ENCODE assay signal across 8 cellular contexts in the genomic region with DNA sequence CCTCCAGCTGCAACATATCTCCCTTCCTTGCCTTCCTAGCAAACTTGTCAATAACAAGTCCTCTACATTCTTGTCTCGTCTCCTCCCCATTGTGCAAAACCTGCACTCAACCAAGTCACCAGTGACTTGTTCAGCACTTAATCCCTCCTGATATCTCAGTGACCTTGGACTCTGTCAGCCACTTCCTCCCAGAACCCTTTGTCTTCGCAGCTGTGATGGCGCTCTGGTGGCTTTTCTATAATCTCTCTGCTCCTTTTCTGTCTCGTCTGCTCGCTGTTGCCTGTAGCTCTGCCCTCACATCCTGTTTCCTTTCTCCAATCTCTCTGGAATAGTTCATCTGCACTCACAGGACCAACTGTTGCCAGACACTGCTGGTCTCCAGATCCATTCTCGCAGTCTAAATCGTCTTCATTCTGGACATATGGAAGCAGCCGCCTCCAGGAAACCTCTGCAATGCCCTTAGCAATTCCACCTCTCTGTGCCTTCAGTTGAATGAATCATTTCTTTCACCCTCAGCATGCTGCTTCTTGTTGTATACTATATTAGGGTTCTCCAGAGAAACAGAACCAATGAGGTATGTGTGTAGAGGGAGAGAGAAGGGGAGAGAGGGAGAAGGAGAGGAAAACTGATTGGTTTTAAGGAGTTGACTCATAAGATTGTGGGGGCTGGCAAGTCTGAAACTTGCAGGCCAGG. TPM values are rescaled to one million over a fixed set of nuclear protein-coding genes. Genes with fewer than 3 reads are reported as not detected.
A peak's percentile ranks its signal among the peaks of the same experiment; 100 is the strongest.
DNase-seq lines count a peak whose midpoint lies in the region; ATAC-seq and TF ChIP-seq lines count a peak whose summit lies in the region.

No MANE protein-coding gene starts in this region.

- H3K9me3 ChIP-seq in OCI-LY1 (ENCODE audit: low read length) = peaks cover 8% of the 10 kb centered on the region
- no peaks in the 10 kb centered on the region for H3K9me3 ChIP-seq in SK-N-SH
- no peaks in the 10 kb centered on the region for H3K9me3 ChIP-seq in prostate gland

- H3K9me2 ChIP-seq in OCI-LY1 (ENCODE audit: low read depth, low read length) (no peaks in the 10 kb centered on the region), SK-N-SH (no peaks in the 10 kb centered on the region)

- H3K27me3 ChIP-seq in OCI-LY1 (ENCODE audit: insufficient read depth, low read length) = no peaks in the 10 kb centered on the region
- peaks cover 8% of the 10 kb centered on the region; the same call in 1 of the 2 replicates for H3K27me3 ChIP-seq in SK-N-SH (ENCODE audit: insufficient read depth)
- no peaks in the 10 kb centered on the region for H3K27me3 ChIP-seq in prostate gland (replicated peaks; ENCODE audit: insufficient read depth)

- 64% methylated on average over 8 of the region's 8 CpGs for WGBS in SK-N-SH (ENCODE audit: low lambda C conversion rate)
- WGBS in prostate gland = 65% methylated on average over 8 of the region's 8 CpGs

- TF ChIP-seq POLR2A in prostate gland (IDR thresholded peaks at IDR 0.05) = no peak

- H3K27me3 Mint-ChIP-seq in effector memory CD8-positive, alpha-beta T cell = no peaks in the 10 kb centered on the region
- H3K27me3 Mint-ChIP-seq in neural crest cell (ENCODE audit: low read depth) = peaks cover 5% of the 10 kb centered on the region

- peak overlapping the region; percentile 6 to 58 for H3K4me3 Mint-ChIP-seq in effector memory CD8-positive, alpha-beta T cell
- no peak overlapping the region for H3K4me3 Mint-ChIP-seq in neural crest cell

- H3K27ac ChIP-seq in OCI-LY1 (ENCODE audit: low read depth, low read length, poor library complexity, severe bottlenecking) (peak overlapping the region; percentile 97), SK-N-SH (ENCODE audit: low read depth in 2 of 2, low read length in 1 of 2) (no peak overlapping the region), prostate gland (no peak overlapping the region), caudate nucleus (ENCODE audit: low read depth, low read length) (no peak overlapping the region)

- ATAC-seq in effector memory CD8-positive, alpha-beta T cell (replicated peaks) = peak; percentile 22
- no peak for ATAC-seq in GM21360 (IDR thresholded peaks at IDR 0.05; ENCODE audit: unreplicated experiment)

- H3K4me3 ChIP-seq in OCI-LY1 (ENCODE audit: low read depth, low read length, poor library complexity, severe bottlenecking) (peak overlapping the region; percentile 0), SK-N-SH (ENCODE audit: low read depth in 2 of 2, low read length in 1 of 2) (no peak overlapping the region), prostate gland (no peak overlapping the region)

- H4K20me1 ChIP-seq in OCI-LY1 (ENCODE audit: insufficient read depth, low read length) = no peaks in the 10 kb centered on the region
- H4K20me1 ChIP-seq in SK-N-SH (ENCODE audit: insufficient read depth) = no peaks in the 10 kb centered on the region

- intact Hi-C loops in prostate gland (cut with DNase I) = no loop called here

- H3K9me3 Mint-ChIP-seq in effector memory CD8-positive, alpha-beta T cell = peaks cover 0 to 4% of the 10 kb centered on the region in 2 donors
- peaks cover 8% of the 10 kb centered on the region for H3K9me3 Mint-ChIP-seq in neural crest cell

- DNase-seq in ELR (ENCODE audit: low read depth) (peak; percentile 6), neural crest cell (ENCODE audit: low read depth, low spot score) (no peak), SK-N-SH (no peak), prostate gland (ENCODE audit: low spot score) (no peak), caudate nucleus (lab: John Stamatoyannopoulos, UW) (no peak)
- no peak for DNase-seq in effector memory CD8-positive, alpha-beta T cell

- H3K4me1 Mint-ChIP-seq in effector memory CD8-positive, alpha-beta T cell (ENCODE audit: low read depth in 2 of 2) = peaks cover 52 to 60% of the 10 kb centered on the region in 2 donors
- peaks cover 14% of the 10 kb centered on the region for H3K4me1 Mint-ChIP-seq in neural crest cell

- H3K4me2 ChIP-seq in OCI-LY1 (ENCODE audit: low read length) (peak overlapping the region; percentile 41), SK-N-SH (no peak overlapping the region)

- H3F3A ChIP-seq in OCI-LY1 (ENCODE audit: insufficient read depth, low read length) = peaks cover 2% of the 10 kb centered on the region; the same call in 1 of the 2 replicates
- H3F3A ChIP-seq in SK-N-SH (replicated peaks; ENCODE audit: insufficient read depth) = no peaks in the 10 kb centered on the region

- no peak for TF ChIP-seq EP300 in SK-N-SH (IDR thresholded peaks at IDR 0.05; ENCODE audit: borderline replicate concordance in 1 of 2, low read depth in 1 of 2, low read length in 1 of 2)

- H3K79me2 ChIP-seq in OCI-LY1 (ENCODE audit: insufficient read depth, low read length) (no peaks in the 10 kb centered on the region), SK-N-SH (ENCODE audit: insufficient read depth) (no peaks in the 10 kb centered on the region)

- H3K9ac ChIP-seq in OCI-LY1 (ENCODE audit: low read length) (peak overlapping the region; percentile 28; the same call in 1 of the 2 replicates), SK-N-SH (no peak overlapping the region)

- CTCF ChIA-PET in SK-N-SH (lab: Yijun Ruan, JAX) = interaction anchor here (1.6 kb wide), 1 partner anchor 149 kb away, joined by 4 read pairs; no protein-coding TSS in a partner anchor

- no peaks in the 10 kb centered on the region for H3K36me3 Mint-ChIP-seq in effector memory CD8-positive, alpha-beta T cell (ENCODE audit: insufficient read depth)
- H3K36me3 Mint-ChIP-seq in neural crest cell (ENCODE audit: low read depth) = peaks cover 10% of the 10 kb centered on the region

- H3K4me1 ChIP-seq in OCI-LY1 (ENCODE audit: insufficient read depth, low read length, severe bottlenecking) = peaks cover 53% of the 10 kb centered on the region
- no peaks in the 10 kb centered on the region; a peak in 1 of 4 replicates for H3K4me1 ChIP-seq in SK-N-SH (ENCODE audit: control insufficient read depth in 1 of 2, insufficient read depth in 2 of 2, low read depth in 1 of 2, low read length in 1 of 2)
- no peaks in the 10 kb centered on the region for H3K4me1 ChIP-seq in prostate gland (replicated peaks)

- no peak for TF ChIP-seq RAD21 in SK-N-SH (IDR thresholded peaks at IDR 0.05; ENCODE audit: low read length)

- H2AFZ ChIP-seq in OCI-LY1 (ENCODE audit: low read length) = peak overlapping the region; percentile 64; the same call in 1 of the 2 replicates
- H2AFZ ChIP-seq in SK-N-SH (ENCODE audit: low read depth) = no peak overlapping the region

- TF ChIP-seq CTCF in OCI-LY1 (IDR thresholded peaks at IDR 0.05; ENCODE audit: low read length) = no peak
- no peak for TF ChIP-seq CTCF in neural crest cell (conservative IDR thresholded peaks at IDR 0.05)
- TF ChIP-seq CTCF in SK-N-SH (IDR thresholded peaks at IDR 0.05) = no peak
- no peak for TF ChIP-seq CTCF in prostate gland (IDR thresholded peaks at IDR 0.05)

- peak overlapping the region; percentile 50 to 55 for H3K27ac Mint-ChIP-seq in effector memory CD8-positive, alpha-beta T cell
- peak overlapping the region; percentile 9 for H3K27ac Mint-ChIP-seq in neural crest cell (ENCODE audit: unreplicated experiment)

- H3K36me3 ChIP-seq in OCI-LY1 (ENCODE audit: insufficient read depth, low read length) (no peaks in the 10 kb centered on the region), SK-N-SH (replicated peaks in 1 of 2; ENCODE audit: control insufficient read depth in 1 of 2, insufficient read depth in 2 of 2, low read length in 1 of 2) (no peaks in the 10 kb centered on the region), prostate gland (no peaks in the 10 kb centered on the region)

- POLR2A ChIA-PET in SK-N-SH (lab: Yijun Ruan, JAX) = no interaction called here

TF ChIP-seq in SK-N-SH, 30 proteins besides CTCF, POLR2A, EP300 and RAD21 (continues in another document):
- TF ChIP-seq TEAD4 (IDR thresholded peaks at IDR 0.05; ENCODE audit: borderline replicate concordance, insufficient read depth) (no peak), EZH2phosphoT487 (IDR thresholded peaks at IDR 0.05; ENCODE audit: borderline replicate concordance, low read depth) (no peak), SMC3 (IDR thresholded peaks at IDR 0.05; ENCODE audit: low read depth, low read length) (no peak), POLR2AphosphoS5 (IDR thresholded peaks at IDR 0.05; ENCODE audit: low read depth, low read length) (no peak), NRF1 (IDR thresholded peaks at IDR 0.05; ENCODE audit: low read depth, low read length) (no peak), TCF12 (IDR thresholded peaks at IDR 0.05) (no peak), GABPA (IDR thresholded peaks at IDR 0.05; ENCODE audit: low read depth) (no peak), GATA2 (CRISPR knock-in tag; IDR thresholded peaks at IDR 0.05) (no peak), RFX5 (IDR thresholded peaks at IDR 0.05; ENCODE audit: low read length) (no peak), RXRA (IDR thresholded peaks at IDR 0.05; ENCODE audit: borderline replicate concordance, low read depth) (no peak), FOSL2 (IDR thresholded peaks at IDR 0.05; ENCODE audit: borderline replicate concordance, low read depth) (no peak), SIN3A (IDR thresholded peaks at IDR 0.05; ENCODE audit: borderline replicate concordance, low read depth, low read length) (no peak), MXI1 (IDR thresholded peaks at IDR 0.05; ENCODE audit: low read depth, low read length) (no peak), ELF1 (IDR thresholded peaks at IDR 0.05) (no peak), FOXJ3 (CRISPR knock-in tag; IDR thresholded peaks at IDR 0.05) (no peak)
- TF ChIP-seq, protein P1, sequence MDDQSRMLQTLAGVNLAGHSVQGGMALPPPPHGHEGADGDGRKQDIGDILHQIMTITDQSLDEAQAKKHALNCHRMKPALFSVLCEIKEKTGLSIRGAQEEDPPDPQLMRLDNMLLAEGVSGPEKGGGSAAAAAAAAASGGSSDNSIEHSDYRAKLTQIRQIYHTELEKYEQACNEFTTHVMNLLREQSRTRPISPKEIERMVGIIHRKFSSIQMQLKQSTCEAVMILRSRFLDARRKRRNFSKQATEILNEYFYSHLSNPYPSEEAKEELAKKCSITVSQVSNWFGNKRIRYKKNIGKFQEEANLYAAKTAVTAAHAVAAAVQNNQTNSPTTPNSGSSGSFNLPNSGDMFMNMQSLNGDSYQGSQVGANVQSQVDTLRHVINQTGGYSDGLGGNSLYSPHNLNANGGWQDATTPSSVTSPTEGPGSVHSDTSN (IDR thresholded peaks at IDR 0.05) = no peak

RNA-seq across cellular contexts. Expression of a gene that starts 17.4 kb away (rescaled TPM):
- total RNA-seq in neural crest cell = 10.8 and 14.5 TPM in 2 replicates
- 10.4 and 16.8 TPM in 2 replicates for polyA plus RNA-seq in SK-N-SH (2012; rRNA removed)
- 18.2 and 19.3 TPM in 2 replicates for polyA plus RNA-seq in SK-N-SH (2012; cell fraction: cytosol; rRNA removed)
- 5.3 and 9.4 TPM in 2 replicates for polyA plus RNA-seq in SK-N-SH (2012; cell fraction: nucleus; rRNA removed)
- 1 to 10 TPM; 5.7 to 7.0 TPM for total RNA-seq in prostate gland

RNA-seq across cellular contexts. Expression of a gene that starts 53.9 kb away (rescaled TPM):
- 5.8 and 7.1 TPM in 2 replicates for total RNA-seq in neural crest cell
- polyA plus RNA-seq in SK-N-SH (2012; rRNA removed) = 19.8 and 20.1 TPM in 2 replicates
- 21.6 and 22.8 TPM in 2 replicates for polyA plus RNA-seq in SK-N-SH (2012; cell fraction: cytosol; rRNA removed)
- 7.4 and 11.5 TPM in 2 replicates for polyA plus RNA-seq in SK-N-SH (2012; cell fraction: nucleus; rRNA removed)
- 10 to 100 TPM; 29.3 to 30.8 TPM for total RNA-seq in prostate gland
